ENCODE assay signal across 8 cellular contexts in the genomic region with DNA sequence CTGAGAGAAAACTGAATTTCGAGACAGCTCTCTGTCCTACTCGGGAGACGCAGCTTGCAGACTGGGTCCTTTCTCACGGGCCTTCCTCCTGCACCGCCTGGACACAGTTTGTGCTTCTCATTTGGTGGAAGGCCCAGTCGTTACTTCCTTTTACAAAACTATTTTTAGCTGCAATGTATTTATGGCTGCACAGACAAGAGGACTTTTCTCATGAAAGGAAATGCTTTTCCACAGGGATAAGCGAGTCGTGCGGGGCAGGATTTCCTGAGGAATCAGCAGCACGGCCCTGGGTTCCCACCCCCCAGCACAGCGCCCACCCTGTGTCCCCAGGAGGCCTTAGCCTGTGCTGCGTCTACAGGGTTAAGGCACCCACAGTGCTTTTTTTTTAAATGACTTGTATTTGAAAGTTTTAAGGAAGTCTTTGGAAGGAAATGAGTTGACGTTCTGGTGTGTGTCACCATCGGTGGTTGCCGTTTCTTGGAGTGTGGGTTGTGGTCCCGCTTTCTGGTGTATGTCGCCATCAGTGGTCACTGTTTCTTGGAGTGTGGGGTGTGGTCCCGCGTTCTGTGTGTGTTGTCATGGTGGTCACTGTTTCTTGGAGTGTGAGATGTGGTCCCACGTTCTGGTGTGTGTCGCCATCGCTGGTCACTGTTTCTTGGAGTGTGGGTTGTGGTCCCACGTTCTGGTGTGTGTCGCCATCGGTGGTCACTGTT. TPM values are rescaled to one million over a fixed set of nuclear protein-coding genes. Genes with fewer than 3 reads are reported as not detected.
A peak's percentile ranks its signal among the peaks of the same experiment; 100 is the strongest.
DNase-seq lines count a peak whose midpoint lies in the region; ATAC-seq and TF ChIP-seq lines count a peak whose summit lies in the region.

No MANE protein-coding gene starts in this region.

- peaks cover 6% of the 10 kb centered on the region for H3K9me3 Mint-ChIP-seq in activated naive CD4-positive, alpha-beta T cell treated with anti-CD3 and anti-CD28 coated beads, Interleukin-2, amount 10 ng/mL, durations not matched to agents 7 days and 5 days

- no peak overlapping the region for H3K4me2 ChIP-seq in OCI-LY7 (ENCODE audit: low read length)

- CTCF ChIA-PET in activated naive CD4-positive, alpha-beta T cell treated with anti-CD3 and anti-CD28 coated beads, Interleukin-2, amount 10 ng/mL, durations not matched to agents 7 days and 5 days (lab: Charles Lee) = no interaction called here
- CTCF ChIA-PET in OCI-LY7 (lab: Charles Lee; ENCODE audit: unreplicated experiment) = no interaction called here

- H3K36me3 Mint-ChIP-seq in activated naive CD4-positive, alpha-beta T cell treated with anti-CD3 and anti-CD28 coated beads, Interleukin-2, amount 10 ng/mL, durations not matched to agents 7 days and 5 days = peaks cover 11% of the 10 kb centered on the region

- 57 to 66% methylated on average over 21 to 25 of the region's 25 CpGs for WGBS in thyroid gland, 2 donors

- no peaks in the 10 kb centered on the region for H3K79me2 ChIP-seq in OCI-LY7 (ENCODE audit: insufficient read depth, low read depth, low read length)

- intact Hi-C loops in thyroid gland (cut with DNase I) = no loop called here
- intact Hi-C loops in OCI-LY7 (cut with micrococcal nuclease; ENCODE audit: unreplicated experiment) = no loop called here

- H3K27ac Mint-ChIP-seq in activated naive CD4-positive, alpha-beta T cell treated with anti-CD3 and anti-CD28 coated beads, Interleukin-2, amount 10 ng/mL, durations not matched to agents 7 days and 5 days = peak overlapping the region; percentile 81

- no TSS peak for BruUV-seq in OCI-LY7 (replicated peaks; lab: Mats Ljungman, UMichigan)

- H3K27me3 Mint-ChIP-seq in activated naive CD4-positive, alpha-beta T cell treated with anti-CD3 and anti-CD28 coated beads, Interleukin-2, amount 10 ng/mL, durations not matched to agents 7 days and 5 days = no peaks in the 10 kb centered on the region

- H4K20me1 ChIP-seq in OCI-LY7 (ENCODE audit: insufficient read depth, low read length) = no peaks in the 10 kb centered on the region

- ATAC-seq in HG02884 (IDR thresholded peaks at IDR 0.05; ENCODE audit: unreplicated experiment) (peak; percentile 54), GM18861 (IDR thresholded peaks at IDR 0.05; ENCODE audit: unreplicated experiment) (no peak), GM18907 (IDR thresholded peaks at IDR 0.05; ENCODE audit: unreplicated experiment) (no peak)

- H3K9me3 ChIP-seq in thyroid gland (no peaks in the 10 kb centered on the region), OCI-LY7 (ENCODE audit: low read length) (peaks cover 9% of the 10 kb centered on the region; the same call in 1 of the 2 replicates)

- no peak for TF ChIP-seq POLR2A in thyroid gland (IDR thresholded peaks at IDR 0.05)

- peak; percentile 46 for DNase-seq in AG10803 (ENCODE audit: low read depth)
- peak; percentile 53 for DNase-seq in activated naive CD4-positive, alpha-beta T cell treated with anti-CD3 and anti-CD28 coated beads, Interleukin-2, amount 10 ng/mL, durations not matched to agents 7 days and 5 days
- peak; percentile 34 for DNase-seq in left kidney (ENCODE audit: low read depth, low spot score)
- DNase-seq in thyroid gland = no peak
- no peak for DNase-seq in OCI-LY7 (ENCODE audit: low spot score)

- no peaks in the 10 kb centered on the region for H3K27me3 ChIP-seq in thyroid gland

- H3K27ac ChIP-seq in thyroid gland (peak overlapping the region; percentile 24 to 59 (median 55)), OCI-LY7 (ENCODE audit: low read depth, low read length, poor library complexity, severe bottlenecking) (no peak overlapping the region)

- peaks cover 51% of the 10 kb centered on the region for H3K4me1 Mint-ChIP-seq in activated naive CD4-positive, alpha-beta T cell treated with anti-CD3 and anti-CD28 coated beads, Interleukin-2, amount 10 ng/mL, durations not matched to agents 7 days and 5 days

- POLR2A ChIA-PET in OCI-LY7 (lab: Charles Lee) = no interaction called here

- H3K36me3 ChIP-seq in thyroid gland (no peaks in the 10 kb centered on the region), OCI-LY7 (ENCODE audit: insufficient read depth, low read length) (no peaks in the 10 kb centered on the region)

- H3K4me1 ChIP-seq in thyroid gland (peaks cover 2 to 29% of the 10 kb centered on the region in 2 donors), OCI-LY7 (ENCODE audit: insufficient read depth, low read length, poor library complexity, severe bottlenecking) (peaks cover 10% of the 10 kb centered on the region)

- no peaks in the 10 kb centered on the region for H3K9me2 ChIP-seq in OCI-LY7 (ENCODE audit: insufficient read depth, low read length)

- no peak overlapping the region for H3K4me3 ChIP-seq in AG10803 (ENCODE audit: low read length)
- no peak overlapping the region for H3K4me3 ChIP-seq in thyroid gland (replicated peaks in 1 of 3)
- H3K4me3 ChIP-seq in OCI-LY7 (ENCODE audit: low read depth, low read length, poor library complexity, severe bottlenecking) = no peak overlapping the region

- H2AFZ ChIP-seq in OCI-LY7 (ENCODE audit: low read length) = no peak overlapping the region

- peak overlapping the region; percentile 48 for H3K4me3 Mint-ChIP-seq in activated naive CD4-positive, alpha-beta T cell treated with anti-CD3 and anti-CD28 coated beads, Interleukin-2, amount 10 ng/mL, durations not matched to agents 7 days and 5 days

- no peak for TF ChIP-seq CTCF in AG10803 (conservative IDR thresholded peaks at IDR 0.05; ENCODE audit: low read length)
- TF ChIP-seq CTCF in thyroid gland (IDR thresholded peaks at IDR 0.05) = no peak
- TF ChIP-seq CTCF in OCI-LY7 (conservative IDR thresholded peaks at IDR 0.05; ENCODE audit: low read length) = no peak

RNA-seq across cellular contexts. Expression of gene INPP5A, which starts 50.9 kb away (rescaled TPM):
- total RNA-seq in thyroid gland (10 to 100 TPM; 30.4 to 75.8 (median 41.1) TPM), OCI-LY7 (2022) (15.7 and 18.4 TPM in 2 replicates)
- 11.0 and 14.5 TPM in 2 replicates for total RNA-seq in OCI-LY7 (2014; rRNA removed; shearing (Covaris generic))

Comparison
In these comparisons a context has a peak if more than half of its experiments do, and no peak if none do; other contexts are left out.
1. DNase-seq: peak in AG10803 (single experiment), activated naive CD4-positive, alpha-beta T cell treated with anti-CD3 and anti-CD28 coated beads, Interleukin-2, amount 10 ng/mL, durations not matched to agents 7 days and 5 days (single experiment) and left kidney (single experiment); none in thyroid gland (0 of 2) and OCI-LY7 (single experiment).